8 cellular contexts compared by ENCODE assay signal in the genomic region with DNA sequence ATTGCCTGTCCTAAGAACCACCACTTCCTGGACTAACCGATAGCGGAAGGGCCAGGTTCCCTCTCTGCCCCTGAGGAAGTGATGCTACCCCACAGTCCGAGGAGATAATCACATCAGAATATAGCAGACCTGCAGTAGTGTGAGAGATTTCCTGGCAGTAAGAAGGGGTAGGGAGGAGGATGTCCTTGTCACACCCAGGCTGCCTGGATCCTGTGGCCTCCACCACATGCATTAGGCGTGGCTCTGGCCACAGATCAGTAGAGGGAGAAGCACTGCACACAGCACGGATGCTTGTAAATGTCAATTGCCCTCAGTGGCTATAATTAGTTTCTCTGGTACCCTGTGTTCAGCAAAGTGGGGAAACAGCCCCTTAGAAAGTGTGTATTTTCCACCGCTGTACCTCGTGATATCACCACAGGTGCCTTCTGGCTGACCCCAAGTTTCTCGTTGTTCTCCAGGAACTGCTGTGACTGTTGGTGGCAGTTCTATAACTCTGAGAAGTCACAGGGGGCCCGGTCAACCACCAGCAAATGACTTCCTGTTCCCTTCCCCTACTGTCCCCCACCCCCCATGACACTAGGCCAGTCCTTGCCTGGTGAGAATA.
DNase-seq lines count a peak whose midpoint lies in the region; ATAC-seq and TF ChIP-seq lines count a peak whose summit lies in the region.

No MANE protein-coding gene starts in this region.

- intact Hi-C loops in esophagus muscularis mucosa (cut with DNase I) = no loop called here

- H3K4me3 Mint-ChIP-seq in activated naive CD4-positive, alpha-beta T cell treated with anti-CD3 and anti-CD28 coated beads, Interleukin-2, amount 10 ng/mL, durations not matched to agents 7 days and 5 days = no peak overlapping the region

- no peaks in the 10 kb centered on the region for H3K27me3 ChIP-seq in thymus (ENCODE audit: control insufficient read depth, insufficient read depth)
- H3K27me3 ChIP-seq in WERI-Rb-1 (ENCODE audit: insufficient read depth, low read depth, severe bottlenecking) = peaks cover 81% of the 10 kb centered on the region
- H3K27me3 ChIP-seq in esophagus muscularis mucosa = peaks cover 0 to 2% (median 0%) of the 10 kb centered on the region in 4 donors

- no peaks in the 10 kb centered on the region for H3K9me3 ChIP-seq in thymus (ENCODE audit: control insufficient read depth)
- no peaks in the 10 kb centered on the region for H3K9me3 ChIP-seq in WERI-Rb-1 (ENCODE audit: severe bottlenecking)
- H3K9me3 ChIP-seq in esophagus muscularis mucosa = no peaks in the 10 kb centered on the region

- DNase-seq in GF-D8 (lab: John Stamatoyannopoulos, UW) (peak; percentile 100), NCI-H1694 (lab: John Stamatoyannopoulos, UW) (no peak), WERI-Rb-1 (no peak), esophagus muscularis mucosa (ENCODE audit: extremely low spot score) (no peak)
- DNase-seq in activated naive CD4-positive, alpha-beta T cell treated with anti-CD3 and anti-CD28 coated beads, Interleukin-2, amount 10 ng/mL, durations not matched to agents 7 days and 5 days = peak; percentile 55

- WGBS in thymus = 10% methylated on average over 9 of the region's 9 CpGs
- WGBS in esophagus muscularis mucosa = 56% methylated on average over 9 of the region's 9 CpGs

- ATAC-seq in GM19467 (IDR thresholded peaks at IDR 0.05; ENCODE audit: unreplicated experiment) = peak; percentile 73
- peak; percentile 76 for ATAC-seq in HG03469 (IDR thresholded peaks at IDR 0.05; ENCODE audit: unreplicated experiment)

- H3K4me1 ChIP-seq in thymus (ENCODE audit: control insufficient read depth, insufficient read depth, low read length) (peaks cover 62% of the 10 kb centered on the region), esophagus muscularis mucosa (no peaks in the 10 kb centered on the region)

- no peaks in the 10 kb centered on the region for H3K9me3 Mint-ChIP-seq in activated naive CD4-positive, alpha-beta T cell treated with anti-CD3 and anti-CD28 coated beads, Interleukin-2, amount 10 ng/mL, durations not matched to agents 7 days and 5 days

- TF ChIP-seq POLR2A in esophagus muscularis mucosa (IDR thresholded peaks at IDR 0.05; ENCODE audit: low read depth) = no peak

- CTCF ChIA-PET in activated naive CD4-positive, alpha-beta T cell treated with anti-CD3 and anti-CD28 coated beads, Interleukin-2, amount 10 ng/mL, durations not matched to agents 7 days and 5 days (lab: Charles Lee) = interaction anchor here (1.5 to 1.9 kb wide), 3 partner anchors 10 to 38 kb away, joined by 4 to 11 read pairs (median 6); no protein-coding TSS in a partner anchor

- peaks cover 53% of the 10 kb centered on the region for H3K4me1 Mint-ChIP-seq in activated naive CD4-positive, alpha-beta T cell treated with anti-CD3 and anti-CD28 coated beads, Interleukin-2, amount 10 ng/mL, durations not matched to agents 7 days and 5 days

- H3K27ac ChIP-seq in thymus (ENCODE audit: low read depth) = peak overlapping the region; percentile 48
- no peak overlapping the region for H3K27ac ChIP-seq in WERI-Rb-1
- H3K27ac ChIP-seq in esophagus muscularis mucosa (replicated peaks in 1 of 4) = no peak overlapping the region

- H3K4me3 ChIP-seq in thymus (ENCODE audit: low read length) (no peak overlapping the region), WERI-Rb-1 (ENCODE audit: low read depth, low read length) (no peak overlapping the region), esophagus muscularis mucosa (no peak overlapping the region)

- TF ChIP-seq CTCF in WERI-Rb-1 (IDR thresholded peaks at IDR 0.05; ENCODE audit: low read depth, low read length) (no peak), esophagus muscularis mucosa (IDR thresholded peaks at IDR 0.05) (no peak)

- no peaks in the 10 kb centered on the region for H3K36me3 ChIP-seq in thymus (ENCODE audit: control insufficient read depth, insufficient read depth)
- H3K36me3 ChIP-seq in WERI-Rb-1 = no peaks in the 10 kb centered on the region
- H3K36me3 ChIP-seq in esophagus muscularis mucosa = no peaks in the 10 kb centered on the region

- peaks cover 3% of the 10 kb centered on the region for H3K36me3 Mint-ChIP-seq in activated naive CD4-positive, alpha-beta T cell treated with anti-CD3 and anti-CD28 coated beads, Interleukin-2, amount 10 ng/mL, durations not matched to agents 7 days and 5 days

- H3K27ac Mint-ChIP-seq in activated naive CD4-positive, alpha-beta T cell treated with anti-CD3 and anti-CD28 coated beads, Interleukin-2, amount 10 ng/mL, durations not matched to agents 7 days and 5 days = peak overlapping the region; percentile 77

- H3K27me3 Mint-ChIP-seq in activated naive CD4-positive, alpha-beta T cell treated with anti-CD3 and anti-CD28 coated beads, Interleukin-2, amount 10 ng/mL, durations not matched to agents 7 days and 5 days = peaks cover 18% of the 10 kb centered on the region

- no peak for TF ChIP-seq EP300 in esophagus muscularis mucosa (IDR thresholded peaks at IDR 0.05)

Comparison
In these comparisons a context has a peak if more than half of its experiments do, and no peak if none do; other contexts are left out.
1. DNase-seq: peak in GF-D8 (single experiment) and activated naive CD4-positive, alpha-beta T cell treated with anti-CD3 and anti-CD28 coated beads, Interleukin-2, amount 10 ng/mL, durations not matched to agents 7 days and 5 days (single experiment); none in NCI-H1694 (single experiment), WERI-Rb-1 (single experiment) and esophagus muscularis mucosa (single experiment).